Comparison of ENCODE assay signal across 1 cellular context in the genomic region with DNA sequence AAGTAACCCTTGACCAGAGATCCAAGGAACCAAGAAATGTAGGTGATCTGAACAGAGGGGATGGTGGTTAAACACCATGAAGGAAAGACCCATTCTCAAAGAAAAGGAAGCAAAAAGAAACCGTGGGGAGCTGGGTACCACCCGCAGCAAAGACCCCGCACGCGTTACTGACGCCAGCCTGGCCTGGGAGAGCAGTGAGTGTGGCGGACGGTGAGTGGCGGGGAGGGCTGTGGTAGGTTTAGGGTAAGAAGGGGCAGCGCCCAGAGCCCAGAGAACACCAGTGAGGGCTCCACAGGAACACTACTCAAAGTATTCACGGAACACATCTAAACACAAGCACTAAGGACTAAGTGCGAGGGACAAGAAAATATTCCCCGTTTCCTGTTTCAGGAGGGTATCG.
TF ChIP-seq lines count a peak whose summit lies in the region.

No MANE protein-coding gene starts in this region.

TF ChIP-seq in WTC11, 78 proteins besides CTCF, POLR2A, EP300 and RAD21:
- TF ChIP-seq NFATC4 (CRISPR knock-in tag; IDR thresholded peaks at IDR 0.05) (no peak), HMGA2 (CRISPR knock-in tag; IDR thresholded peaks at IDR 0.05) (no peak)
